ENCODE assay signal across 8 cellular contexts in genomic region chr20:50460608-50461268, GRCh38. TPM values are rescaled to one million over a fixed set of nuclear protein-coding genes. Genes with fewer than 3 reads are reported as not detected.
DNase-seq lines count a peak whose midpoint lies in the region; ATAC-seq and TF ChIP-seq lines count a peak whose summit lies in the region.

No MANE protein-coding gene starts in this region.

- peak; percentile 86 for DNase-seq in AG08395 (ENCODE audit: low spot score)
- DNase-seq in GM19238 (ENCODE audit: insufficient read length, low spot score) = peak; percentile 63
- DNase-seq in NAMALWA (ENCODE audit: low spot score) = peak; percentile 77
- DNase-seq in T-helper 1 cell = peak; percentile 52 to 74 (median 69)
- DNase-seq in amniotic epithelial cell (ENCODE audit: low read depth) = peak; percentile 76
- peak; percentile 97 for DNase-seq in right atrium auricular region (ENCODE audit: low spot score)
- DNase-seq in gastrocnemius medialis = peak; percentile 80 to 90

- peak; percentile 90 to 97 for TF ChIP-seq CTCF in right atrium auricular region (IDR thresholded peaks at IDR 0.05)
- TF ChIP-seq CTCF in gastrocnemius medialis (IDR thresholded peaks at IDR 0.05 in 4 of 5, conservative IDR thresholded peaks at IDR 0.05 in 1 of 5) = peak; percentile 91 to 99 (median 95)

- H3K27me3 ChIP-seq in right atrium auricular region (no peaks in the 10 kb centered on the region), gastrocnemius medialis (no peaks in the 10 kb centered on the region)

- ATAC-seq in gastrocnemius medialis (peak; percentile 80 to 82), GM21825 (IDR thresholded peaks at IDR 0.05; ENCODE audit: unreplicated experiment) (no peak)

- H3K27ac ChIP-seq in right atrium auricular region (peak overlapping the region; percentile 59 to 80), gastrocnemius medialis (peak overlapping the region; percentile 68 to 80 (median 78))

- H3K9me3 ChIP-seq in right atrium auricular region = no peaks in the 10 kb centered on the region
- no peaks in the 10 kb centered on the region for H3K9me3 ChIP-seq in gastrocnemius medialis

- no peaks in the 10 kb centered on the region for H3K36me3 ChIP-seq in right atrium auricular region
- H3K36me3 ChIP-seq in gastrocnemius medialis = no peaks in the 10 kb centered on the region

- no peak overlapping the region for H3K4me3 ChIP-seq in right atrium auricular region
- H3K4me3 ChIP-seq in gastrocnemius medialis = no peak overlapping the region

- TF ChIP-seq POLR2A in gastrocnemius medialis (IDR thresholded peaks at IDR 0.05) = no peak

- H3K4me1 ChIP-seq in right atrium auricular region = peaks cover 0 to 35% of the 10 kb centered on the region in 2 donors
- H3K4me1 ChIP-seq in gastrocnemius medialis = peaks cover 18 to 21% of the 10 kb centered on the region in 2 donors

- intact Hi-C loops in gastrocnemius medialis (cut with DNase I; ENCODE audit: low total_unique reads) = loop anchor here (1.0 to 10.0 kb wide), 7 partner anchors 60 to 346 kb away; partner anchors contain the start of gene UBE2V1

- in situ Hi-C loops in gastrocnemius medialis (cut with MboI; ENCODE audit: low sequenced_read_pairs in 4 of 4) = loop anchor here (5.0 to 25.0 kb wide), 6 partner anchors 58 to 273 kb away; no protein-coding TSS in a partner anchor

RNA-seq across cellular contexts. Expression of gene PTPN1, which starts 49.4 kb away (rescaled TPM):
- 10 to 100 TPM; 28.1 to 38.7 TPM for total RNA-seq in right atrium auricular region
- 10 to 100 TPM; 21.8 to 46.8 (median 44.4) TPM for total RNA-seq in gastrocnemius medialis
